8 cellular contexts compared by ENCODE assay signal in the genomic region with DNA sequence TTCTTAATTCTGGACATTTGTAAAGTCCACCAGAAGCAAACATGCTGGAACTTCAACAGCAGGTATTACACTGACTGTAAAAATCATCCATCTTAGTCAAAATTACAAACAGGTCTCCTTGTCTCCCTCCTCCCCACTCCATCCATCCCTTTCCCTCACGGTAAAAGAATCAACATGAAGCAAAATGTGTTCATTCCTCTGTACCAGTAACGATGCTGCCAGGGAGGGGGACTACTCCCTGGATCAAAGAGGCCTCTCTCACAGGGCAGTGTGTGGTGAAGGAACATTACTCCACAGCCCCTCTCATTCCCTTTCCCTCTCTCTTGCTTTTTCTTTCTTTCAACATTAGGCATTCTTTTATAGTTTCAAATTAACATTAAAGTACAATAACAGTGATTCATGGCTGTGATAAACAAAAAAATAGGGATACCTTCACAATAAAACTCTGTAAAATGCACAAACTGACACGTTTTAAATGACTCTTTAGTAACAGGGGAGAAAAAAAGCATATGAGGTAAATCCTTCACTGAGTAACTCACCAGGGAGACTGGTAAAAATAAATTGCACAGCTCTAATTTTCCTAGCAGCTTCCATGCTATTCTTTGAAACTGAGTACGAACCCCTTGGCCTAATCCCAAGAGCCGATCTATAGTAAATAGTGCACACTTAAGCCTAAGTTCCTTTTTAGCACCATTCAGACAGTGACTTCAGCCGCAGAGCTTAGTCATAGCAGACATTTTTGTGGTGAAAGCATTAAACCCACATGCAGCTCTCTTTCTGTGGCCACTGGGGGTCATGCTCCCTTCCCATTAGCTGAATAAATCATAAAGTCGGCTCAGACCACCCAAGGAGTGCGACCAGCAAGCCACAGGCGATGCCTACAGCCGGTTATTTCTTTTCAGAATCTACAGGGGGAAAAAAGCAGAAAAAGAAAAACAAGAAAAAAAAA.
DNase-seq lines count a peak whose midpoint lies in the region; ATAC-seq, FAIRE-seq and TF ChIP-seq lines count a peak whose summit lies in the region.

No MANE protein-coding gene starts in this region.

- no peak overlapping the region for H3K4me3 ChIP-seq in PC-3 (ENCODE audit: low read length)

- H3K4me1 ChIP-seq in PC-3 (ENCODE audit: insufficient read depth, low read length): peaks cover 12% of the 10 kb centered on the region; the same call in 1 of the 2 replicates

- H3K4me2 ChIP-seq in PC-3 (ENCODE audit: low read length): peak overlapping the region; percentile 45

- H3K9me3 ChIP-seq in PC-3 (ENCODE audit: low read length): no peaks in the 10 kb centered on the region

- no peak overlapping the region for H3K27ac Mint-ChIP-seq in Calu3 (ENCODE audit: unreplicated experiment)
- H3K27ac Mint-ChIP-seq in naive thymus-derived CD8-positive, alpha-beta T cell: no peak overlapping the region

- H3F3A ChIP-seq in PC-3 (ENCODE audit: low read length, unreplicated experiment): no peaks in the 10 kb centered on the region

- H3K79me2 ChIP-seq in PC-3 (ENCODE audit: low read length): no peaks in the 10 kb centered on the region

- no peak overlapping the region for H2AFZ ChIP-seq in PC-3 (ENCODE audit: low read length)

- CTCF ChIA-PET in Calu3 (lab: Charles Lee): no interaction called here
- CTCF ChIA-PET in PC-3 (lab: Charles Lee): no interaction called here

- no peak overlapping the region for H3K4me3 Mint-ChIP-seq in Calu3 (ENCODE audit: low read depth, unreplicated experiment)
- H3K4me3 Mint-ChIP-seq in naive thymus-derived CD8-positive, alpha-beta T cell: no peak overlapping the region

- H4K20me1 ChIP-seq in PC-3 (ENCODE audit: low read length): no peaks in the 10 kb centered on the region

- H3K27me3 ChIP-seq in PC-3 (ENCODE audit: low read length): peaks cover 5% of the 10 kb centered on the region; the same call in 1 of the 2 replicates

- H3K27ac ChIP-seq in PC-3 (ENCODE audit: low read length): no peak overlapping the region

- intact Hi-C loops in Calu3 (cut with micrococcal nuclease; ENCODE audit: unreplicated experiment): no loop called here
- intact Hi-C loops in PC-3 (cut with micrococcal nuclease): loop anchor here (2.0 to 10.0 kb wide), 3 partner anchors 69 to 706 kb away; no protein-coding TSS in a partner anchor

- no peaks in the 10 kb centered on the region for H3K9me3 Mint-ChIP-seq in Calu3 (ENCODE audit: low read depth, unreplicated experiment)
- no peaks in the 10 kb centered on the region for H3K9me3 Mint-ChIP-seq in naive thymus-derived CD8-positive, alpha-beta T cell

- FAIRE-seq in endometrium (lab: Jason Lieb, UNC): peak; percentile 94

- ATAC-seq in HG03066 (IDR thresholded peaks at IDR 0.05; ENCODE audit: low read depth, unreplicated experiment): peak; percentile 99
- ATAC-seq in PC-3: peak; percentile 95
- ATAC-seq in naive thymus-derived CD8-positive, alpha-beta T cell: no peak

- BruUV-seq in Calu3 (replicated peaks; lab: Mats Ljungman, UMichigan) (no TSS peak), PC-3 (replicated peaks; lab: Mats Ljungman, UMichigan) (no TSS peak)

- TF ChIP-seq CTCF in Calu3 (IDR thresholded peaks at IDR 0.05; ENCODE audit: unreplicated experiment) (no peak), PC-3 (conservative IDR thresholded peaks at IDR 0.05; ENCODE audit: low read depth, low read length) (peak; percentile 48)

- DNase-seq in Calu3 (peak; percentile 28), GM19238 (ENCODE audit: insufficient read length, low spot score) (peak; percentile 1), PC-3 (peak; percentile 85), pulmonary artery endothelial cell (ENCODE audit: low read depth, low spot score) (peak; percentile 41), cortex of kidney (lab: John Stamatoyannopoulos, UW) (no peak)
- no peak for DNase-seq in naive thymus-derived CD8-positive, alpha-beta T cell

- H3K9ac ChIP-seq in PC-3 (ENCODE audit: low read length): no peak overlapping the region

- peaks cover 7% of the 10 kb centered on the region for H3K4me1 Mint-ChIP-seq in Calu3 (ENCODE audit: low read depth, unreplicated experiment)
- H3K4me1 Mint-ChIP-seq in naive thymus-derived CD8-positive, alpha-beta T cell: peaks cover 0 to 19% (median 0%) of the 10 kb centered on the region in 4 donors

- H3K27me3 Mint-ChIP-seq in Calu3 (ENCODE audit: unreplicated experiment): no peaks in the 10 kb centered on the region
- H3K27me3 Mint-ChIP-seq in naive thymus-derived CD8-positive, alpha-beta T cell: peaks cover 5 to 32% (median 9%) of the 10 kb centered on the region in 5 donors

- H3K36me3 ChIP-seq in PC-3 (ENCODE audit: low read depth, low read length): no peaks in the 10 kb centered on the region

- H3K9me2 ChIP-seq in PC-3 (replicated peaks; ENCODE audit: low read length): no peaks in the 10 kb centered on the region

- POLR2A ChIA-PET in PC-3 (lab: Charles Lee; ENCODE audit: unreplicated experiment): no interaction called here
- POLR2A ChIA-PET in naive thymus-derived CD8-positive, alpha-beta T cell (lab: Charles Lee): no interaction called here

- H3K36me3 Mint-ChIP-seq in Calu3 (ENCODE audit: insufficient read depth, unreplicated experiment): no peaks in the 10 kb centered on the region
- H3K36me3 Mint-ChIP-seq in naive thymus-derived CD8-positive, alpha-beta T cell: no peaks in the 10 kb centered on the region

Comparison
In these comparisons a context has a peak if more than half of its experiments do, and no peak if none do; other contexts are left out.
1. DNase-seq: peak in Calu3 (single experiment), GM19238 (single experiment), PC-3 (single experiment) and pulmonary artery endothelial cell (single experiment); none in naive thymus-derived CD8-positive, alpha-beta T cell (0 of 10) and cortex of kidney (single experiment).
2. ATAC-seq: peak in HG03066 (single experiment) and PC-3 (single experiment); none in naive thymus-derived CD8-positive, alpha-beta T cell (0 of 2).